13 cellular contexts compared by ENCODE assay signal in genomic region chr1:205518616-205519540, GRCh38. TPM values are rescaled to one million over a fixed set of nuclear protein-coding genes. Genes with fewer than 3 reads are reported as not detected.
DNase-seq lines count a peak whose midpoint lies in the region; TF ChIP-seq lines count a peak whose summit lies in the region.
"Had no signal": no experiment of that assay in that cellular context is flagged by ENCODE, and none has a peak within 500 bp of the region (broad histone marks: within the 10 kb centered on the region; RNA-seq: fewer than 3 reads in every experiment).

No MANE protein-coding gene starts in this region.

- H3K27me3 Mint-ChIP-seq in MCF 10A (ENCODE audit: insufficient read depth, unreplicated experiment) = no peaks in the 10 kb centered on the region
- H3K27me3 Mint-ChIP-seq in activated naive CD4-positive, alpha-beta T cell treated with anti-CD3 and anti-CD28 coated beads for 36 hours (ENCODE audit: low read depth) = no peaks in the 10 kb centered on the region

- TF ChIP-seq POLR2A in breast epithelium (IDR thresholded peaks at IDR 0.05) (no peak), thyroid gland (IDR thresholded peaks at IDR 0.05) (no peak)

- no peak overlapping the region for H3K4me3 Mint-ChIP-seq in MCF 10A (ENCODE audit: unreplicated experiment)
- no peak overlapping the region for H3K4me3 Mint-ChIP-seq in activated naive CD4-positive, alpha-beta T cell treated with anti-CD3 and anti-CD28 coated beads for 36 hours

- peak overlapping the region in 1 of 2 donors; percentile 32 for H3K27ac ChIP-seq in breast epithelium
- peak overlapping the region; percentile 89 for H3K27ac ChIP-seq in cingulate gyrus (ENCODE audit: low read depth, low read length)
- no peak overlapping the region for H3K27ac ChIP-seq in thyroid gland
- peak overlapping the region in 1 of 2 donors; percentile 14 for H3K27ac ChIP-seq in coronary artery
- H3K27ac ChIP-seq: SJCRH30 had no signal

- intact Hi-C loops in MCF 10A (cut with micrococcal nuclease) = no loop called here
- intact Hi-C loops in breast epithelium (cut with DNase I; ENCODE audit: low total_unique reads) = no loop called here
- intact Hi-C loops in thyroid gland (cut with DNase I) = no loop called here
- intact Hi-C loops in activated naive CD4-positive, alpha-beta T cell treated with anti-CD3 and anti-CD28 coated beads for 36 hours (cut with micrococcal nuclease) = no loop called here

- POLR2A ChIA-PET in MCF 10A (lab: Yijun Ruan, JAX) = interaction anchor here (0.9 to 2.3 kb wide), 3 partner anchors 25 to 288 kb away, joined by 3 to 10 read pairs (median 3); no protein-coding TSS in a partner anchor

- no peaks in the 10 kb centered on the region for H3K36me3 ChIP-seq in breast epithelium
- no peaks in the 10 kb centered on the region for H3K36me3 ChIP-seq in thyroid gland
- H3K36me3 ChIP-seq: gastroesophageal sphincter, SJCRH30 had no signal

- H3K9me3 ChIP-seq in breast epithelium (no peaks in the 10 kb centered on the region), thyroid gland (no peaks in the 10 kb centered on the region)
- H3K9me3 ChIP-seq: gastroesophageal sphincter, SJCRH30 had no signal

- CTCF ChIA-PET in MCF 10A (lab: Yijun Ruan, JAX) = interaction anchor here (0.6 to 30.3 kb wide), 10 partner anchors 23 to 273 kb away, joined by 3 to 1608 read pairs (median 4); partner anchors contain the start of genes CDK18 and KLHDC8A
- CTCF ChIA-PET in activated naive CD4-positive, alpha-beta T cell treated with anti-CD3 and anti-CD28 coated beads for 36 hours (lab: Charles Lee) = interaction anchor here (0.6 to 10.0 kb wide), 3 partner anchors 32 to 211 kb away, joined by 3 to 221 read pairs (median 3); no protein-coding TSS in a partner anchor

- DNase-seq in MCF 10A (ENCODE audit: unreplicated experiment) = no peak
- DNase-seq in breast epithelium (ENCODE audit: low spot score in 2 of 2) = no peak
- peak; percentile 35 for DNase-seq in mucosa of gallbladder (ENCODE audit: low spot score)
- peak; percentile 17 to 23 for DNase-seq in thyroid gland
- DNase-seq in GM10266 (ENCODE audit: extremely low spot score) = no peak
- DNase-seq in activated naive CD4-positive, alpha-beta T cell treated with anti-CD3 and anti-CD28 coated beads for 36 hours = no peak
- no peak for DNase-seq in coronary artery (ENCODE audit: low spot score)
- DNase-seq: DMS53, GOT3, MV-4-11 had no signal

- peaks cover 10% of the 10 kb centered on the region for H3K36me3 Mint-ChIP-seq in MCF 10A (ENCODE audit: insufficient read depth, unreplicated experiment)
- no peaks in the 10 kb centered on the region for H3K36me3 Mint-ChIP-seq in activated naive CD4-positive, alpha-beta T cell treated with anti-CD3 and anti-CD28 coated beads for 36 hours (ENCODE audit: low read depth)

- H3K4me1 ChIP-seq in breast epithelium = peaks cover 5 to 9% of the 10 kb centered on the region in 2 donors
- peaks cover 0 to 18% of the 10 kb centered on the region in 2 donors for H3K4me1 ChIP-seq in thyroid gland

- H3K27me3 ChIP-seq in breast epithelium (no peaks in the 10 kb centered on the region), thyroid gland (no peaks in the 10 kb centered on the region)
- H3K27me3 ChIP-seq: SJCRH30 had no signal

- TF ChIP-seq CTCF in MCF 10A (IDR thresholded peaks at IDR 0.05; ENCODE audit: unreplicated experiment) (no peak), breast epithelium (IDR thresholded peaks at IDR 0.05) (no peak), thyroid gland (IDR thresholded peaks at IDR 0.05) (no peak), GM10266 (IDR thresholded peaks at IDR 0.05; ENCODE audit: control insufficient read depth, insufficient read depth, low read depth, missing control alignments) (no peak), coronary artery (IDR thresholded peaks at IDR 0.05) (no peak)

- peak overlapping the region; percentile 1 for H3K27ac Mint-ChIP-seq in MCF 10A (ENCODE audit: low read depth, unreplicated experiment)
- no peak overlapping the region for H3K27ac Mint-ChIP-seq in activated naive CD4-positive, alpha-beta T cell treated with anti-CD3 and anti-CD28 coated beads for 36 hours

- 65 to 80% methylated on average over 8 to 9 of the region's 9 CpGs for WGBS in thyroid gland, 2 donors

- BruUV-seq in MCF 10A (replicated peaks; lab: Mats Ljungman, UMichigan) = no TSS peak

- no peak overlapping the region for H3K4me3 ChIP-seq in breast epithelium
- H3K4me3 ChIP-seq in thyroid gland (replicated peaks in 1 of 3) = no peak overlapping the region
- no peak overlapping the region for H3K4me3 ChIP-seq in coronary artery
- H3K4me3 ChIP-seq: gastroesophageal sphincter, SJCRH30 had no signal

- no peaks in the 10 kb centered on the region for H3K9me3 Mint-ChIP-seq in MCF 10A (ENCODE audit: unreplicated experiment)
- no peaks in the 10 kb centered on the region for H3K9me3 Mint-ChIP-seq in activated naive CD4-positive, alpha-beta T cell treated with anti-CD3 and anti-CD28 coated beads for 36 hours

- H3K4me1 Mint-ChIP-seq in MCF 10A (ENCODE audit: insufficient read depth, unreplicated experiment) = no peaks in the 10 kb centered on the region
- H3K4me1 Mint-ChIP-seq in activated naive CD4-positive, alpha-beta T cell treated with anti-CD3 and anti-CD28 coated beads for 36 hours (ENCODE audit: low read depth) = no peaks in the 10 kb centered on the region

RNA-seq across cellular contexts. Expression of gene CDK18, which starts 14.4 kb away (rescaled TPM):
- total RNA-seq in MCF 10A (2022) (4.9 and 6.8 TPM in 2 replicates), breast epithelium (10 to 100 TPM in 1 of 3 donors, 1 to 10 TPM in 2; 1.4 to 12.3 (median 9.2) TPM), mucosa of gallbladder (76.4 TPM), thyroid gland (10 to 100 TPM; 13.6 to 22.4 (median 16.9) TPM)
- 1 to 10 TPM; 3.6 to 4.1 TPM for total RNA-seq in activated naive CD4-positive, alpha-beta T cell treated with anti-CD3 and anti-CD28 coated beads for 36 hours

Comparison
In these comparisons a context has a peak if more than half of its experiments do, and no peak if none do; other contexts are left out.
1. DNase-seq: peak in mucosa of gallbladder (single experiment) and thyroid gland (2 of 2); none in MCF 10A (single experiment), breast epithelium (0 of 2), GM10266 (single experiment), activated naive CD4-positive, alpha-beta T cell treated with anti-CD3 and anti-CD28 coated beads for 36 hours (single experiment) and coronary artery (single experiment).